8 cellular contexts compared by ENCODE assay signal in the genomic region with DNA sequence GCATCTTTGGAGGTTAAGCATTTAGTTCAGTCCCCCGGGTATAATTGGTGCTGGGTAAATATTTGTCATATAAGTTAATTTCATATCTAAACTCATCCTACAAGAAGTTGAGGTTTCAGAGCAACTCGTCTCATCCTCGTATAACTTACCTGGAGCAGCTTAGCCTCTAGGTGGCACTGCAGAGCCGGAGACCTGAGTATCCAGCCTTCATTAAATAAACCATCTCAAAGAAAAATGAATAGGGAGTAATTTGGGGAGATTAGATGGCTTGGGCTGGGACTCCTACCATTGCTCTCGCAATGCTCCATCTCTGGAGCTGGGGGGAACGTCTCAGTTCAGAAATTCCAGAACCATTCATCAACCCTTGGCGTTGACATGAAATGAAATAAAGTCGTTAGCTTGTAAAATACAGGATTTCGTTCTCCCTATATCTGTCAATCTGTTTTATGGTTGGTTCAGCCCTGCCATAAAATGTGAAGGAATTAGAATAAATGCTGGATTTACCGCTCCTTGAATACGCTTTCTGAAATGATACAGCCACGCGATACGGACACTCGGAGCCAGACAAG.
A peak's percentile ranks its signal among the peaks of the same experiment; 100 is the strongest.
DNase-seq lines count a peak whose midpoint lies in the region; ATAC-seq, FAIRE-seq and TF ChIP-seq lines count a peak whose summit lies in the region.

No MANE protein-coding gene starts in this region.

- TF ChIP-seq POLR2A in transverse colon (IDR thresholded peaks at IDR 0.05) = no peak

- in situ Hi-C loops in transverse colon (cut with MboI; ENCODE audit: low pct_ligation_motif_present in 1 of 4, low pct_unique_long_range_greater_than_20kb in 1 of 4, low sequenced_read_pairs in 3 of 4) = loop anchor here in 1 of 4 donors (25.0 kb wide), 1 partner anchor 711 kb away; no protein-coding TSS in a partner anchor

- no peak overlapping the region for H3K4me3 ChIP-seq in MG63
- no peak overlapping the region for H3K4me3 ChIP-seq in keratinocyte (ENCODE audit: control insufficient read depth in 2 of 3, extremely low read depth in 1 of 3, insufficient read depth in 2 of 3, low read depth in 1 of 3, low read length in 3 of 3)
- no peak overlapping the region for H3K4me3 ChIP-seq in transverse colon

- intact Hi-C loops in transverse colon (cut with DNase I; ENCODE audit: low total_unique reads) = no loop called here

- H3K27ac ChIP-seq in keratinocyte (ENCODE audit: control insufficient read depth, insufficient read depth, low read length) = no peak overlapping the region
- no peak overlapping the region for H3K27ac ChIP-seq in transverse colon

- ATAC-seq in GM19397 (IDR thresholded peaks at IDR 0.05; ENCODE audit: unreplicated experiment) = no peak

- no peaks in the 10 kb centered on the region for H3K9me3 ChIP-seq in MG63
- H3K9me3 ChIP-seq in keratinocyte (ENCODE audit: control insufficient read depth, low read depth, low read length) = no peaks in the 10 kb centered on the region
- H3K9me3 ChIP-seq in transverse colon = no peaks in the 10 kb centered on the region

- peaks cover 2% of the 10 kb centered on the region; the same call in 1 of the 2 replicates for H3K27me3 ChIP-seq in MG63
- H3K27me3 ChIP-seq in keratinocyte (ENCODE audit: control insufficient read depth, extremely low read depth, insufficient read depth, low read length) = no peaks in the 10 kb centered on the region
- no peaks in the 10 kb centered on the region for H3K27me3 ChIP-seq in transverse colon

- 30 to 39% methylated on average over 7 to 15 of the region's 15 CpGs for WGBS in transverse colon (ENCODE audit: low coverage in 1 of 2), 2 donors

- H3K9ac ChIP-seq in keratinocyte (ENCODE audit: control insufficient read depth, extremely low read depth, insufficient read depth, low read length) = no peak overlapping the region

- dilution Hi-C loops in keratinocyte (cut with MboI; ENCODE audit: extremely low pct_ligation_motif_present, low sequenced_read_pairs) = loop anchor here (25.0 kb wide), 1 partner anchor 311 kb away; the partner anchor contains the start of gene PIWIL1

- TF ChIP-seq EP300 in transverse colon (IDR thresholded peaks at IDR 0.05; ENCODE audit: low read depth) = no peak

- H3K4me2 ChIP-seq in keratinocyte (ENCODE audit: control insufficient read depth, extremely low read depth, insufficient read depth, low read depth, low read length) = no peak overlapping the region

- TF ChIP-seq CTCF in keratinocyte (optimal IDR thresholded peaks at IDR 0.05 in 1 of 3, IDR thresholded peaks at IDR 0.05 in 1 of 3, conservative IDR thresholded peaks at IDR 0.05 in 1 of 3; ENCODE audit: extremely low read depth in 1 of 3, insufficient read depth in 2 of 3, low read length in 3 of 3) (peak; percentile 71 to 82 (median 77)), transverse colon (IDR thresholded peaks at IDR 0.05) (peak in 4 of 5 experiments; percentile 33 to 58 (median 52))

- no peaks in the 10 kb centered on the region for H3K4me1 ChIP-seq in keratinocyte (ENCODE audit: control insufficient read depth, extremely low read depth, insufficient read depth, low read length)
- H3K4me1 ChIP-seq in transverse colon = no peaks in the 10 kb centered on the region

- H3K79me2 ChIP-seq in keratinocyte (ENCODE audit: control insufficient read depth, insufficient read depth, low read length) = no peaks in the 10 kb centered on the region

- peak; percentile 71 for FAIRE-seq in keratinocyte (lab: Jason Lieb, UNC)

- H3K36me3 ChIP-seq in MG63 = no peaks in the 10 kb centered on the region
- no peaks in the 10 kb centered on the region for H3K36me3 ChIP-seq in keratinocyte (ENCODE audit: control insufficient read depth in 2 of 2, extremely low read depth in 1 of 2, insufficient read depth in 2 of 2, low read length in 2 of 2)
- H3K36me3 ChIP-seq in transverse colon = no peaks in the 10 kb centered on the region

- H3K9me1 ChIP-seq in keratinocyte (ENCODE audit: control insufficient read depth, extremely low read depth, insufficient read depth, low read length) = no peaks in the 10 kb centered on the region

- no peaks in the 10 kb centered on the region for H4K20me1 ChIP-seq in keratinocyte (ENCODE audit: control insufficient read depth, extremely low read depth, insufficient read depth, low read length)

- H2AFZ ChIP-seq in keratinocyte (ENCODE audit: control insufficient read depth, low read length) = no peak overlapping the region

- peak; percentile 10 for DNase-seq in NOMO-1 treated with DMSO at 0.1 percent for 48 hours (lab: John Stamatoyannopoulos, UW; ENCODE audit: unreplicated experiment)
- no peak for DNase-seq in NOMO-1 treated with dmso at 0.1 percent for 144 hours (lab: John Stamatoyannopoulos, UW; ENCODE audit: unreplicated experiment)
- DNase-seq in MG63 = peak; percentile 22
- DNase-seq in activated CD4-positive, alpha-beta T cell treated with anti-CD3 and anti-CD28 coated beads, Interleukin-2, amount 50 U/mL, for 1 hour = peak; percentile 15
- DNase-seq in keratinocyte (ENCODE audit: low read depth, low spot score) = no peak
- DNase-seq in transverse colon = peak; percentile 27
- DNase-seq in NCI-H226 = no peak

Comparison
In these comparisons a context has a peak if more than half of its experiments do, and no peak if none do; other contexts are left out.
1. DNase-seq: peak in NOMO-1 treated with DMSO at 0.1 percent for 48 hours (single experiment), MG63 (single experiment), activated CD4-positive, alpha-beta T cell treated with anti-CD3 and anti-CD28 coated beads, Interleukin-2, amount 50 U/mL, for 1 hour (single experiment) and transverse colon (single experiment); none in NOMO-1 treated with dmso at 0.1 percent for 144 hours (single experiment), keratinocyte (single experiment) and NCI-H226 (single experiment).